ENCODE assay signal across 8 cellular contexts in the genomic region with DNA sequence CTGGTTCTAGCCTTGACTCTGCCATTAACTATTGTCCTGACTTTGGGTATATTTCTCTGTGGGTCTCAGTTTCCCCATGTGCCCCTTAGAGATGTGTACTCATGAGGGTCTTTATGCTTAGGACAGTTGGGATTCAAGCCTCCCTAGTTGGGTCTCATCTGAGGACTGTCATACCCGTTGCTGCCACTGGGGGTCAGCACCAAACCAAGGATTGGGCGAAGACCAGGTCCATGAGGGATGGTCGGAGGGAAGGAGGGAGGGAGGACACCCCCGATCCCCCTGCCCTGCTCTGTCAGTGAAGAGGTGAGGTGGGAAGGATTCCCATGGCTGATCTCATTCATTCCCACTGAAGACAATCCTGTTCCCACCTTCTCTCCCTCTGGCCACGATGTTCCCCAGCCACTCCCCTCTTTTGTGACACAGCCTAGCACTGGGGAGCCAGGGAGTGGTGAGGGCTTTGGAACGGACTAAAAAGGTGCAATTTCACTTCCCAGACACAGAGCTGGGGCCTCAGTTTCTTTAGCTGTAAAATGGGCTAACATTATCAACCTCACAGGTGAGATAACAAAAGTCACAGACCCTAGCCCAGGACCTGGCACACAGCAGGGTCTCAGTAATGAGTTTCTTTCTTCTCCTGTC. TPM values are rescaled to one million over a fixed set of nuclear protein-coding genes. Genes with fewer than 3 reads are reported as not detected.
DNase-seq lines count a peak whose midpoint lies in the region; ATAC-seq and TF ChIP-seq lines count a peak whose summit lies in the region.

No MANE protein-coding gene starts in this region.

- peaks cover 4% of the 10 kb centered on the region in 2 donors for H3K4me1 Mint-ChIP-seq in natural killer cell

- peak; percentile 91 for TF ChIP-seq CTCF in natural killer cell (IDR thresholded peaks at IDR 0.05)

- ATAC-seq in GM18868 (IDR thresholded peaks at IDR 0.05; ENCODE audit: unreplicated experiment), result peak; percentile 55
- ATAC-seq in natural killer cell, result peak; percentile 76 to 99 (median 95)
- ATAC-seq in stimulated activated naive CD8-positive, alpha-beta T cell treated with anti-CD3 and anti-CD28 coated beads, Interleukin-15, Interleukin-2, amounts not matched to agents 100 U/mL and 50 U/mL, for 24 hours, result peak; percentile 69
- no peak for ATAC-seq in GM18867 (IDR thresholded peaks at IDR 0.05; ENCODE audit: unreplicated experiment)

- TF ChIP-seq POLR2A in erythroblast (IDR thresholded peaks at IDR 0.05; ENCODE audit: low read length), result no peak

- intact Hi-C loops in natural killer cell (cut with micrococcal nuclease), result loop anchor here (1.0 kb wide), 1 partner anchor 87 kb away; no protein-coding TSS in a partner anchor

- no peak overlapping the region for H3K4me3 Mint-ChIP-seq in natural killer cell

- DNase-seq in AML-193 (lab: John Stamatoyannopoulos, UW) (peak; percentile 13 to 24), NCI-H69 (lab: John Stamatoyannopoulos, UW) (peak; percentile 69), erythroblast (lab: John Stamatoyannopoulos, UW) (peak; percentile 68 to 84), natural killer cell (peak; percentile 72)
- DNase-seq in activated CD8-positive, alpha-beta memory T cell treated with anti-CD3 and anti-CD28 coated beads, Interleukin-2, amount 50 U/mL, for 4 hours, result peak; percentile 81
- peak; percentile 82 for DNase-seq in stimulated activated naive CD8-positive, alpha-beta T cell treated with anti-CD3 and anti-CD28 coated beads, Interleukin-15, Interleukin-2, amounts not matched to agents 100 U/mL and 50 U/mL, for 24 hours

- H3K9me3 Mint-ChIP-seq in natural killer cell, result no peaks in the 10 kb centered on the region

- H3K27me3 Mint-ChIP-seq in natural killer cell (ENCODE audit: low read depth in 2 of 2), result peaks cover 2 to 14% of the 10 kb centered on the region in 2 donors

- H3K36me3 Mint-ChIP-seq in natural killer cell, result no peaks in the 10 kb centered on the region

- no peak overlapping the region for H3K27ac Mint-ChIP-seq in natural killer cell

RNA-seq across cellular contexts. Expression of a gene that starts 12.4 kb away (rescaled TPM):
- total RNA-seq in natural killer cell, result under 1 TPM; 0.40 to 0.93 (median 0.54) TPM

RNA-seq across cellular contexts. Expression of a gene that starts 46.1 kb away (rescaled TPM):
- 1,000 to 10,000 TPM; 2,027 to 2,376 (median 2,290) TPM for total RNA-seq in natural killer cell

Comparison
In these comparisons a context has a peak if more than half of its experiments do, and no peak if none do; other contexts are left out.
1. DNase-seq: peak in every context shown above with its lines; median percentile 82 in stimulated activated naive CD8-positive, alpha-beta T cell treated with anti-CD3 and anti-CD28 coated beads, Interleukin-15, Interleukin-2, amounts not matched to agents 100 U/mL and 50 U/mL, for 24 hours; 81 in activated CD8-positive, alpha-beta memory T cell treated with anti-CD3 and anti-CD28 coated beads, Interleukin-2, amount 50 U/mL, for 4 hours; 76 in erythroblast; 72 in natural killer cell; 69 in NCI-H69; 18 in AML-193.